20 cellular contexts compared by ENCODE assay signal in genomic region chr7:30585675-30586074, GRCh38.
"Had no signal": no experiment of that assay in that cellular context is flagged by ENCODE, and none has a peak within 500 bp of the region (broad histone marks: within the 10 kb centered on the region; RNA-seq: fewer than 3 reads in every experiment).

No MANE protein-coding gene starts in this region.

- H3K4me3 ChIP-seq: cardiac muscle cell, lower lobe of right lung, upper lobe of left lung had no signal

- H3K4me3 Mint-ChIP-seq: activated naive CD4-positive, alpha-beta T cell treated with anti-CD3 and anti-CD28 coated beads for 36 hours; activated naive CD8-positive, alpha-beta T cell treated with anti-CD3 and anti-CD28 coated beads, Interleukin-2, amount 10 ng/mL, durations not matched to agents 7 days and 5 days; activated T-cell treated with anti-CD3 and anti-CD28 coated beads, Interleukin-2, amount 50 U/mL, for 4 hours; naive B cell; stimulated activated naive B cell treated with anti-CD40 and anti-IgM and Interleukin-4, amounts not matched to agents 10 μg/mL and 1 μg/mL and 100 μg/mL, for 72 hours; WTC11 had no signal

- H3K27ac Mint-ChIP-seq: activated naive CD4-positive, alpha-beta T cell treated with anti-CD3 and anti-CD28 coated beads for 36 hours; activated naive CD8-positive, alpha-beta T cell treated with anti-CD3 and anti-CD28 coated beads, Interleukin-2, amount 10 ng/mL, durations not matched to agents 7 days and 5 days; activated T-helper 2 cell treated with anti-CD3 and anti-CD28 coated beads, Interferon-gamma antibody, Interleukin-2, Interleukin-4, amounts not matched to agents 10 μg/mL and 5 μg/mL and 100 μg/mL, durations not matched to agents 14 hours and 24 hours and 36 hours; naive B cell; stimulated activated naive B cell treated with anti-CD40 and anti-IgM and Interleukin-4, amounts not matched to agents 10 μg/mL and 1 μg/mL and 100 μg/mL, for 72 hours; WTC11 had no signal

- H3K9me3 ChIP-seq: lower lobe of right lung, upper lobe of left lung had no signal

- H3K27ac ChIP-seq: cardiac muscle cell, foreskin keratinocyte, lower lobe of right lung, upper lobe of left lung had no signal

- H3K27me3 ChIP-seq: cardiac muscle cell, foreskin keratinocyte, upper lobe of left lung had no signal

- H3K27me3 Mint-ChIP-seq: activated naive CD8-positive, alpha-beta T cell treated with anti-CD3 and anti-CD28 coated beads, Interleukin-2, amount 10 ng/mL, durations not matched to agents 7 days and 5 days; naive B cell; stimulated activated naive B cell treated with anti-CD40 and anti-IgM and Interleukin-4, amounts not matched to agents 10 μg/mL and 1 μg/mL and 100 μg/mL, for 72 hours had no signal

- H3K4me1 ChIP-seq: foreskin keratinocyte, lower lobe of right lung had no signal

- DNase-seq: activated CD4-positive, alpha-beta T cell treated with anti-CD3 and anti-CD28 coated beads, Interleukin-2, amount 50 U/mL, for 48 hours; activated CD8-positive, alpha-beta memory T cell treated with anti-CD3 and anti-CD28 coated beads, Interleukin-2, amount 50 U/mL, for 48 hours; activated naive CD4-positive, alpha-beta T cell treated with anti-CD3 and anti-CD28 coated beads for 36 hours; activated naive CD8-positive, alpha-beta T cell treated with anti-CD3 and anti-CD28 coated beads, Interleukin-2, amount 10 ng/mL, durations not matched to agents 7 days and 5 days; activated T-cell treated with anti-CD3 and anti-CD28 coated beads, Interleukin-2, amount 50 U/mL, for 4 hours; amygdala; foreskin keratinocyte; lower lobe of right lung; naive B cell; nucleus accumbens; small intestine; stimulated activated CD4-positive, alpha-beta T cell treated with anti-CD3 and anti-CD28 coated beads, Interleukin-15, amount 100 ng/mL, for 24 hours; stimulated activated CD8-positive, alpha-beta memory T cell treated with anti-CD3 and anti-CD28 coated beads, Interleukin-4, amount 100 ng/mL, for 48 hours; stimulated activated naive B cell treated with anti-CD40 and anti-IgM and Interleukin-4, amounts not matched to agents 10 μg/mL and 1 μg/mL and 100 μg/mL, for 72 hours; T-helper 1 cell; T-helper 9 cell; upper lobe of left lung had no signal

- H3K9me3 Mint-ChIP-seq: activated T-cell treated with anti-CD3 and anti-CD28 coated beads, Interleukin-2, amount 50 U/mL, for 4 hours; stimulated activated naive B cell treated with anti-CD40 and anti-IgM and Interleukin-4, amounts not matched to agents 10 μg/mL and 1 μg/mL and 100 μg/mL, for 72 hours had no signal
